10 cellular contexts compared by ENCODE assay signal in the genomic region with DNA sequence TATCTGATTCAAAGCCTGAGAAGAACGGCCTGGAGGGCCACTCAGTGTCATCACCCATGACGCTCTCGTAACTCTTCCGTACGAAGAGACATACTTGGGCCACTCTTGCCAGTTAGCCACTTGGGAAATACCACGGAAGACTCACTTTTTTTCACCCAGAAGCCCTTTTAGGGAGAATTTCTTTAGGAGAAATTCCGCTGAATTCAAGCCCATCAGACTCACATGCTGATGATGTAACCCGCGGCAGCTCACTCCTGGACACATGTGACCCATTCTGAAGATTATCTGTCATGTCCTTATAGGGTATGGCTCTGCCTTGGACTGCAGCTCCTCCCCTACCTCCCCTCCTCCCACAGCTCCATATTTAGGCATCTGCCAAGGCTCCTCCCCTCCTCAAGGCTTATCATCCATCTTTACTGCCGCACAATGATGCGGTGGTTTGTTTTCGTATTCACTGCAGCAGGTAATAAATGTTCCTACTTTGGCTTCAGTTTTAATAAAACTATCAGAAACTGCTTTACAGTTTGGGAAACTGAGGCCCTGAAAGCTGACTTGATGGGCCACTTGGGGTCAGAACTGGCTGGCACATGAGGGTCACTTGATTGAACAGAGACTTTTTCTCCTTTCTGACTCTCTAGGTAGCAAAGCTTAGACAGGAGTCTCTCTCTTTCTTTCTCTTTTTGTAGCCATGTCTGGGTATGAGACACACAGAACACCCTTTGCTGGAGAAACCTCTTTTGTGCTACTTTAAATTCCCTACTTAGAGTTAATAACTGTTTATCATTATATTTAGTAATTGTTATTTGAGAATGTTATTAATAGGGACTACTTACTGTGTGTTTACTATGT. TPM values are rescaled to one million over a fixed set of nuclear protein-coding genes. Genes with fewer than 3 reads are reported as not detected.
A peak's percentile ranks its signal among the peaks of the same experiment; 100 is the strongest.
DNase-seq lines count a peak whose midpoint lies in the region; ATAC-seq and TF ChIP-seq lines count a peak whose summit lies in the region.
"Had no signal": no experiment of that assay in that cellular context is flagged by ENCODE, and none has a peak within 500 bp of the region (broad histone marks: within the 10 kb centered on the region; RNA-seq: fewer than 3 reads in every experiment).

No MANE protein-coding gene starts in this region.

- H3K36me3 Mint-ChIP-seq in activated CD4-positive, alpha-beta T cell treated with anti-CD3 and anti-CD28 coated beads for 36 hours (ENCODE audit: low read depth), result peaks cover 86% of the 10 kb centered on the region

- no peak overlapping the region for H3K27ac ChIP-seq in coronary artery

- no peaks in the 10 kb centered on the region for H3K9me3 Mint-ChIP-seq in activated CD4-positive, alpha-beta T cell treated with anti-CD3 and anti-CD28 coated beads for 36 hours (ENCODE audit: low read depth)

- intact Hi-C loops in activated CD4-positive, alpha-beta T cell treated with anti-CD3 and anti-CD28 coated beads for 36 hours (cut with DNase I, micrococcal nuclease), result no loop called here

- peak overlapping the region; percentile 76 for H3K4me3 Mint-ChIP-seq in activated CD4-positive, alpha-beta T cell treated with anti-CD3 and anti-CD28 coated beads for 36 hours

- H3K4me1 Mint-ChIP-seq in activated CD4-positive, alpha-beta T cell treated with anti-CD3 and anti-CD28 coated beads for 36 hours, result peaks cover 92% of the 10 kb centered on the region

- no peak for TF ChIP-seq CTCF in coronary artery (IDR thresholded peaks at IDR 0.05)

- H3K27ac Mint-ChIP-seq in activated CD4-positive, alpha-beta T cell treated with anti-CD3 and anti-CD28 coated beads for 36 hours, result peak overlapping the region; percentile 90

- ATAC-seq in activated CD4-positive, alpha-beta T cell treated with anti-CD3 and anti-CD28 coated beads for 36 hours, result peak; percentile 96
- no peak for ATAC-seq in HG02642 (IDR thresholded peaks at IDR 0.05; ENCODE audit: poor library complexity, unreplicated experiment)
- no peak for ATAC-seq in HG03139 (IDR thresholded peaks at IDR 0.05; ENCODE audit: unreplicated experiment)

- POLR2A ChIA-PET in HEK293T (lab: Yijun Ruan, JAX), result interaction anchor here (0.7 to 1.3 kb wide), 6 partner anchors 14 to 181 kb away, joined by 3 to 6 read pairs (median 3); no protein-coding TSS in a partner anchor
- POLR2A ChIA-PET in activated CD4-positive, alpha-beta T cell treated with anti-CD3 and anti-CD28 coated beads for 36 hours (lab: Charles Lee), result interaction anchor here (0.6 to 1.4 kb wide), 11 partner anchors 8 to 434 kb away, joined by 3 to 9 read pairs (median 3); no protein-coding TSS in a partner anchor

- H3K27me3 Mint-ChIP-seq in activated CD4-positive, alpha-beta T cell treated with anti-CD3 and anti-CD28 coated beads for 36 hours, result no peaks in the 10 kb centered on the region

- DNase-seq in HEK293T (ENCODE audit: extremely low spot score), result peak; percentile 71
- DNase-seq in activated CD4-positive, alpha-beta T cell treated with anti-CD3 and anti-CD28 coated beads for 36 hours, result peak; percentile 87
- peak; percentile 46 for DNase-seq in effector CD8-positive, alpha-beta T cell (lab: John Stamatoyannopoulos, UW)
- peak; percentile 53 for DNase-seq in stimulated activated CD8-positive, alpha-beta memory T cell treated with anti-CD3 and anti-CD28 coated beads, Interleukin-12 subunit alpha, Interleukin-12 subunit beta, amount 100 ng/mL, for 24 hours (ENCODE audit: extremely low read depth)
- DNase-seq in coronary artery (ENCODE audit: low spot score), result no peak
- DNase-seq in NCI-H345 treated with DMSO at 0.1 percent for 48 hours (lab: John Stamatoyannopoulos, UW; ENCODE audit: unreplicated experiment), result no peak
- DNase-seq: NCI-H526 treated with DMSO at 0.1 percent for 48 hours, right cardiac atrium had no signal

- no peak overlapping the region for H3K4me3 ChIP-seq in coronary artery

- CTCF ChIA-PET in HEK293T (lab: Yijun Ruan, JAX), result no interaction called here
- CTCF ChIA-PET in activated CD4-positive, alpha-beta T cell treated with anti-CD3 and anti-CD28 coated beads for 36 hours (lab: Charles Lee), result interaction anchor here (0.6 to 5.3 kb wide), 11 partner anchors 8 to 88 kb away, joined by 3 to 44 read pairs (median 4); no protein-coding TSS in a partner anchor

TF ChIP-seq in HEK293T, 16 proteins besides CTCF, POLR2A, EP300 and RAD21:
- TF ChIP-seq TARDBP (IDR thresholded peaks at IDR 0.05) (no peak), NFRKB (IDR thresholded peaks at IDR 0.05) (no peak), L3MBTL2 (conservative IDR thresholded peaks at IDR 0.05) (peak; percentile 64; the same call in 1 of the 2 replicates), LEF1 (IDR thresholded peaks at IDR 0.05; ENCODE audit: borderline replicate concordance) (no peak), BHLHE40 (IDR thresholded peaks at IDR 0.05; ENCODE audit: borderline replicate concordance) (no peak), ELF4 (IDR thresholded peaks at IDR 0.05) (no peak), FOXK2 (IDR thresholded peaks at IDR 0.05) (no peak), SP1 (IDR thresholded peaks at IDR 0.05) (no peak), FOXM1 (IDR thresholded peaks at IDR 0.05; ENCODE audit: borderline replicate concordance) (no peak), ARNT (IDR thresholded peaks at IDR 0.05) (no peak), SUZ12 (IDR thresholded peaks at IDR 0.05) (no peak)
- TF ChIP-seq, protein P1, sequence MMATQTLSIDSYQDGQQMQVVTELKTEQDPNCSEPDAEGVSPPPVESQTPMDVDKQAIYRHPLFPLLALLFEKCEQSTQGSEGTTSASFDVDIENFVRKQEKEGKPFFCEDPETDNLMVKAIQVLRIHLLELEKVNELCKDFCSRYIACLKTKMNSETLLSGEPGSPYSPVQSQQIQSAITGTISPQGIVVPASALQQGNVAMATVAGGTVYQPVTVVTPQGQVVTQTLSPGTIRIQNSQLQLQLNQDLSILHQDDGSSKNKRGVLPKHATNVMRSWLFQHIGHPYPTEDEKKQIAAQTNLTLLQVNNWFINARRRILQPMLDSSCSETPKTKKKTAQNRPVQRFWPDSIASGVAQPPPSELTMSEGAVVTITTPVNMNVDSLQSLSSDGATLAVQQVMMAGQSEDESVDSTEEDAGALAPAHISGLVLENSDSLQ (IDR thresholded peaks at IDR 0.05), result peak; percentile 27; the same call in 1 of the 2 replicates

RNA-seq across cellular contexts. Expression of a gene that starts 42.1 kb away (rescaled TPM):
- total RNA-seq in activated CD4-positive, alpha-beta T cell treated with anti-CD3 and anti-CD28 coated beads for 36 hours, result 10 to 100 TPM; 74.7 to 83.6 TPM

Comparison
In these comparisons a context has a peak if more than half of its experiments do, and no peak if none do; other contexts are left out.
1. DNase-seq: peak in HEK293T (single experiment), activated CD4-positive, alpha-beta T cell treated with anti-CD3 and anti-CD28 coated beads for 36 hours (single experiment), effector CD8-positive, alpha-beta T cell (single experiment) and stimulated activated CD8-positive, alpha-beta memory T cell treated with anti-CD3 and anti-CD28 coated beads, Interleukin-12 subunit alpha, Interleukin-12 subunit beta, amount 100 ng/mL, for 24 hours (single experiment); none in coronary artery (single experiment) and NCI-H345 treated with DMSO at 0.1 percent for 48 hours (single experiment).